In genomic region chr1:82179162-82179561, GRCh38 we compare ENCODE assay signal across 21 cellular contexts.
DNase-seq lines count a peak whose midpoint lies in the region; ATAC-seq, FAIRE-seq and TF ChIP-seq lines count a peak whose summit lies in the region.
"Had no signal": no experiment of that assay in that cellular context is flagged by ENCODE, and none has a peak within 500 bp of the region (broad histone marks: within the 10 kb centered on the region; RNA-seq: fewer than 3 reads in every experiment).

No MANE protein-coding gene starts in this region.

- H3K27ac ChIP-seq in HepG2 (ENCODE audit: extremely low read length, insufficient read depth, low read length): no peak overlapping the region
- H3K27ac ChIP-seq: KMS-11 had no signal

- in situ Hi-C loops in HepG2 (cut with HindIII; ENCODE audit: extremely low pct_ligation_motif_present, low pct_unique_long_range_greater_than_20kb): no loop called here

- TF ChIP-seq POLR2A in HepG2 (IDR thresholded peaks at IDR 0.05; ENCODE audit: insufficient read depth in 1 of 2, low read depth in 2 of 2, low read length in 2 of 2): no peak

- no peaks in the 10 kb centered on the region for H3K27me3 ChIP-seq in HepG2 (ENCODE audit: control insufficient read depth in 1 of 2, insufficient read depth in 2 of 2, low read length in 2 of 2)

- CTCF ChIA-PET in HepG2 (lab: Yijun Ruan, JAX; ENCODE audit: low intra/inter-chr PET ratio, low total read pairs): no interaction called here

- intact Hi-C loops in HepG2 (cut with micrococcal nuclease; ENCODE audit: unreplicated experiment) (no loop called here), Right ventricle myocardium inferior (cut with DNase I) (no loop called here)

- H3K4me3 ChIP-seq in HepG2 (replicated peaks in 1 of 3; ENCODE audit: insufficient read depth in 1 of 3, low read depth in 2 of 3, low read length in 3 of 3): no peak overlapping the region
- H3K4me3 ChIP-seq: GM12878 had no signal

- peaks cover 52% of the 10 kb centered on the region for H3K9me3 ChIP-seq in HepG2 (ENCODE audit: low read length)

- TF ChIP-seq CTCF in HepG2 (CRISPR knock-in tag; IDR thresholded peaks at IDR 0.05): no peak

- no peak for ATAC-seq in HepG2
- no peak for ATAC-seq in GM18861 (IDR thresholded peaks at IDR 0.05; ENCODE audit: unreplicated experiment)
- no peak for ATAC-seq in Right ventricle myocardium inferior
- ATAC-seq: GM12878, HCT116 had no signal

- no peak for TF ChIP-seq RAD21 in HepG2 (CRISPR knock-in tag; IDR thresholded peaks at IDR 0.05)

- no peaks in the 10 kb centered on the region for H4K20me1 ChIP-seq in HepG2 (ENCODE audit: insufficient read depth, low read length)

- H3K79me2 ChIP-seq in HepG2 (ENCODE audit: insufficient read depth, low read length): no peaks in the 10 kb centered on the region

- no peak overlapping the region for H3K4me2 ChIP-seq in HepG2 (ENCODE audit: low read depth, low read length)
- H3K4me2 ChIP-seq: KMS-11 had no signal

- no peak overlapping the region for H2AFZ ChIP-seq in HepG2 (ENCODE audit: low read length)

- DNase-seq in NCI-H1694 treated with DMSO at 0.1 percent for 48 hours (lab: John Stamatoyannopoulos, UW): peak; percentile 98
- peak; percentile 93 for DNase-seq in NCI-H2171 treated with DMSO at 0.1 percent for 48 hours (lab: John Stamatoyannopoulos, UW)
- peak; percentile 23 for DNase-seq in fibroblast of gingiva (ENCODE audit: low read depth)
- no peak for DNase-seq in HepG2 (ENCODE audit: low spot score)
- no peak for DNase-seq in stimulated activated CD4-positive, alpha-beta T cell treated with anti-CD3 and anti-CD28 coated beads, Interleukin-2, amount 100 ng/mL, for 24 hours
- DNase-seq in Right ventricle myocardium inferior (ENCODE audit: missing footprints): no peak
- DNase-seq: C1 segment of cervical spinal cord; CD4-positive, alpha-beta memory T cell; COR-L47; DMS53; MM.1S; NCI-H2081; NCI-H526 treated with DMSO at 0.1 percent for 48 hours; T-helper 1 cell had no signal

- H3K4me1 ChIP-seq in HepG2 (ENCODE audit: insufficient read depth, low read length): no peaks in the 10 kb centered on the region

- no peak for TF ChIP-seq EP300 in HepG2 (IDR thresholded peaks at IDR 0.05; ENCODE audit: low read depth in 2 of 2, low read length in 2 of 2)
- no peak for TF ChIP-seq EP300 in HepG2 (CRISPR knock-in tag; IDR thresholded peaks at IDR 0.05; ENCODE audit: borderline replicate concordance)

- H3K9ac ChIP-seq in HepG2 (ENCODE audit: insufficient read depth, low read depth, low read length): no peak overlapping the region
- H3K9ac ChIP-seq: KMS-11 had no signal

- BruUV-seq in HepG2 (replicated peaks; lab: Mats Ljungman, UMichigan): no TSS peak

- no peak for FAIRE-seq in HepG2 (lab: Jason Lieb, UNC)
- FAIRE-seq: G401.6, GM12878, GM19239, RCC 7860 had no signal

- H3K36me3 ChIP-seq in HepG2 (replicated peaks in 1 of 2; ENCODE audit: control insufficient read depth in 1 of 2, insufficient read depth in 2 of 2, low read length in 2 of 2): no peaks in the 10 kb centered on the region

- POLR2A ChIA-PET in HepG2 (lab: Yijun Ruan, JAX): no interaction called here

TF ChIP-seq in HepG2, 621 proteins besides CTCF, POLR2A, EP300 and RAD21:
- TF ChIP-seq ZNF567 (CRISPR knock-in tag; IDR thresholded peaks at IDR 0.05; ENCODE audit: borderline replicate concordance): no peak
- TF ChIP-seq NFIC (IDR thresholded peaks at IDR 0.05; ENCODE audit: low read length): no peak
- no peak for TF ChIP-seq MTA3 (CRISPR knock-in tag; IDR thresholded peaks at IDR 0.05)
- no peak for TF ChIP-seq ZMYM4 (CRISPR knock-in tag; IDR thresholded peaks at IDR 0.05)
- TF ChIP-seq CEBPB (IDR thresholded peaks at IDR 0.05; ENCODE audit: borderline replicate concordance, low read depth, low read length): 0 out of 2 replicates have a peak, but pooled peaks have one; percentile 3

Comparison
In these comparisons a context has a peak if more than half of its experiments do, and no peak if none do; other contexts are left out.
1. DNase-seq: peak in NCI-H1694 treated with DMSO at 0.1 percent for 48 hours (single experiment), NCI-H2171 treated with DMSO at 0.1 percent for 48 hours (single experiment) and fibroblast of gingiva (single experiment); none in HepG2 (single experiment), stimulated activated CD4-positive, alpha-beta T cell treated with anti-CD3 and anti-CD28 coated beads, Interleukin-2, amount 100 ng/mL, for 24 hours (0 of 2) and Right ventricle myocardium inferior (single experiment).